Comparison of ENCODE assay signal across 16 cellular contexts in the genomic region with DNA sequence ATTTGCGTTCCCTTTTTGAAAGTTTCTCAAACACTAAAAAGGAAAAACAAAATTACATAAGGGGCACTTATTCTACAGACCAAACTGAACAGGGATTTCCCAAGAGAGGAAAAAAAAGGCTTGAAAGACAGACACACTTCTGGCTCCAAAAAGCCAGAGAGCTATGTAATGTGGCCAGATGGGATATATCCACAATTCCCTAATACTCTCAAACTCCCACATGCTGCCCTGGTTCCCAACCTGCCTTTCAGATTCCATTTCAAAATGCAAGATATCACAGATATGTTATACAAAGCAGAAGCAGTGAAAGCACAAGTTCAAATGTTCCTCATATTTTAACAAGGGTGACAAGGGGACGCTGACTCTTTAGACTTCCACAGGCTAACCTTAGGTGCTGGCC. TPM values are rescaled to one million over a fixed set of nuclear protein-coding genes. Genes with fewer than 3 reads are reported as not detected.
DNase-seq lines count a peak whose midpoint lies in the region; ATAC-seq and TF ChIP-seq lines count a peak whose summit lies in the region.
"Had no signal": no experiment of that assay in that cellular context is flagged by ENCODE, and none has a peak within 500 bp of the region (broad histone marks: within the 10 kb centered on the region; RNA-seq: fewer than 3 reads in every experiment).

No MANE protein-coding gene starts in this region.

- H3K4me3 ChIP-seq in BLaER1 treated with 17β-estradiol and CSF1 and Interleukin-3, amounts not matched to agents 10 nM and 100 nM: peak overlapping the region; percentile 74 to 90 (median 85)
- peak overlapping the region; percentile 79 for H3K4me3 ChIP-seq in left ventricle myocardium inferior
- no peak overlapping the region for H3K4me3 ChIP-seq in effector memory CD4-positive, alpha-beta T cell (ENCODE audit: insufficient read depth, low read depth, low read length, poor library complexity, severe bottlenecking)

- TF ChIP-seq CTCF in left ventricle myocardium inferior (IDR thresholded peaks at IDR 0.05; ENCODE audit: borderline replicate concordance): no peak

- peak overlapping the region; percentile 81 to 96 (median 90) for H3K9ac ChIP-seq in BLaER1 treated with 17β-estradiol and CSF1 and Interleukin-3, amounts not matched to agents 10 nM and 100 nM

- intact Hi-C loops in left ventricle myocardium inferior (cut with micrococcal nuclease): no loop called here

- peaks cover 0 to 16% (median 0%) of the 10 kb centered on the region in 11 experiments; a peak in 2 of 22 replicates for H4K20me1 ChIP-seq in BLaER1 treated with 17β-estradiol and CSF1 and Interleukin-3, amounts not matched to agents 10 nM and 100 nM

- H3K4me1 ChIP-seq in BLaER1 treated with 17β-estradiol and CSF1 and Interleukin-3, amounts not matched to agents 10 nM and 100 nM: peaks cover 59 to 85% (median 78%) of the 10 kb centered on the region in 10 experiments
- H3K4me1 ChIP-seq in left ventricle myocardium inferior: peaks cover 49% of the 10 kb centered on the region
- H3K4me1 ChIP-seq in effector memory CD4-positive, alpha-beta T cell (ENCODE audit: control insufficient read depth, insufficient read depth, low read length, poor library complexity, severe bottlenecking): peaks cover 3% of the 10 kb centered on the region
- H3K4me1 ChIP-seq: uterus had no signal

- no peaks in the 10 kb centered on the region for H3K27me3 ChIP-seq in BLaER1 treated with 17β-estradiol and CSF1 and Interleukin-3, amounts not matched to agents 10 nM and 100 nM
- H3K27me3 ChIP-seq in left ventricle myocardium inferior (ENCODE audit: low read depth): peaks cover 5% of the 10 kb centered on the region
- peaks cover 17% of the 10 kb centered on the region for H3K27me3 ChIP-seq in effector memory CD4-positive, alpha-beta T cell (replicated peaks; ENCODE audit: control insufficient read depth, insufficient read depth, low read length, poor library complexity, severe bottlenecking)
- H3K27me3 ChIP-seq: uterus had no signal

- no peaks in the 10 kb centered on the region; a peak in 1 of 22 replicates for H3K9me3 ChIP-seq in BLaER1 treated with 17β-estradiol and CSF1 and Interleukin-3, amounts not matched to agents 10 nM and 100 nM (replicated peaks in 1 of 11)
- H3K9me3 ChIP-seq in left ventricle myocardium inferior (replicated peaks): no peaks in the 10 kb centered on the region
- H3K9me3 ChIP-seq in effector memory CD4-positive, alpha-beta T cell (ENCODE audit: control insufficient read depth, low read length): no peaks in the 10 kb centered on the region
- H3K9me3 ChIP-seq: uterus had no signal

- peak; percentile 61 for DNase-seq in NCI-H82 treated with DMSO at 0.1 percent for 48 hours (lab: John Stamatoyannopoulos, UW; ENCODE audit: unreplicated experiment)
- DNase-seq in left ventricle myocardium inferior: no peak
- DNase-seq in pons (ENCODE audit: low spot score): peak; percentile 59
- DNase-seq in putamen (ENCODE audit: low spot score): no peak
- no peak for DNase-seq in SW 1271 (lab: John Stamatoyannopoulos, UW)
- no peak for DNase-seq in effector memory CD4-positive, alpha-beta T cell
- DNase-seq: activated CD4-positive, alpha-beta T cell treated with anti-CD3 and anti-CD28 coated beads, Interleukin-2, amount 50 U/mL, for 1 hour; activated T-cell treated with anti-CD3 and anti-CD28 coated beads, Interleukin-2, amount 50 U/mL, for 48 hours; kidney glomerular epithelial cell; NCI-H1105; NCI-H345; OCI-M1; stimulated activated CD4-positive, alpha-beta T cell treated with anti-CD3 and anti-CD28 coated beads, Interleukin-15, amount 100 ng/mL, for 24 hours; uterus had no signal

- no peak for ATAC-seq in activated CD4-positive, CD25-positive, alpha-beta regulatory T cell treated with anti-CD3 and anti-CD28 coated beads, Interleukin-2, amount 50 U/mL, for 24 hours

- H3K27ac ChIP-seq in BLaER1 treated with 17β-estradiol and CSF1 and Interleukin-3, amounts not matched to agents 10 nM and 100 nM: peak overlapping the region; percentile 70 to 94 (median 86); a peak in 20 of 22 replicates
- peak overlapping the region; percentile 86 for H3K27ac ChIP-seq in left ventricle myocardium inferior (replicated peaks)
- H3K27ac ChIP-seq in effector memory CD4-positive, alpha-beta T cell (ENCODE audit: insufficient read depth, low read length, poor library complexity, severe bottlenecking): no peak overlapping the region
- H3K27ac ChIP-seq: uterus had no signal

- H3K36me3 ChIP-seq in BLaER1 treated with 17β-estradiol and CSF1 and Interleukin-3, amounts not matched to agents 10 nM and 100 nM: peaks cover 0 to 19% (median 0%) of the 10 kb centered on the region in 11 experiments; a peak in 2 of 22 replicates
- no peaks in the 10 kb centered on the region for H3K36me3 ChIP-seq in left ventricle myocardium inferior
- no peaks in the 10 kb centered on the region for H3K36me3 ChIP-seq in effector memory CD4-positive, alpha-beta T cell (ENCODE audit: control insufficient read depth, insufficient read depth, low read length)
- H3K36me3 ChIP-seq: uterus had no signal

- peak overlapping the region; percentile 80 to 96 (median 87) for H3K4me2 ChIP-seq in BLaER1 treated with 17β-estradiol and CSF1 and Interleukin-3, amounts not matched to agents 10 nM and 100 nM

RNA-seq across cellular contexts. Expression of a gene that starts 1.5 kb away (rescaled TPM):
- 16.1 TPM for total RNA-seq in left ventricle myocardium inferior

Comparison
In these comparisons a context has a peak if more than half of its experiments do, and no peak if none do; other contexts are left out.
1. DNase-seq: peak in NCI-H82 treated with DMSO at 0.1 percent for 48 hours (single experiment) and pons (single experiment); none in left ventricle myocardium inferior (single experiment), putamen (single experiment), SW 1271 (0 of 2) and effector memory CD4-positive, alpha-beta T cell (0 of 3).